Comparison of ENCODE assay signal across 28 cellular contexts in genomic region chr18:13320133-13320532, GRCh38.
DNase-seq lines count a peak whose midpoint lies in the region; ATAC-seq and TF ChIP-seq lines count a peak whose summit lies in the region.
"Had no signal": no experiment of that assay in that cellular context is flagged by ENCODE, and none has a peak within 500 bp of the region (broad histone marks: within the 10 kb centered on the region; RNA-seq: fewer than 3 reads in every experiment).

No MANE protein-coding gene starts in this region.

- H3K4me1 Mint-ChIP-seq in CD4-positive, CD25-positive, alpha-beta regulatory T cell = no peaks in the 10 kb centered on the region
- H3K4me1 Mint-ChIP-seq in activated naive CD4-positive, alpha-beta T cell treated with anti-CD3 and anti-CD28 coated beads, Interleukin-2, amount 10 ng/mL, durations not matched to agents 7 days and 5 days = peaks cover 6% of the 10 kb centered on the region
- H3K4me1 Mint-ChIP-seq: IgD-negative memory B cell had no signal

- no peaks in the 10 kb centered on the region for H3K79me1 ChIP-seq in mesenchymal stem cell (replicated peaks; ENCODE audit: low read length, poor library complexity, severe bottlenecking)

- in situ Hi-C loops in SK-MEL-5 (cut with HindIII; ENCODE audit: low pct_unique_long_range_greater_than_20kb, low sequenced_read_pairs) (no loop called here), ACHN (cut with HindIII; ENCODE audit: low pct_ligation_motif_present, low pct_unique_long_range_greater_than_20kb, low sequenced_read_pairs) (no loop called here)

- no peaks in the 10 kb centered on the region for H3K27me3 ChIP-seq in CD4-positive, CD25-positive, alpha-beta regulatory T cell (ENCODE audit: control insufficient read depth, insufficient read depth, low read length)
- H3K27me3 ChIP-seq in gastroesophageal sphincter = no peaks in the 10 kb centered on the region
- H3K27me3 ChIP-seq in smooth muscle cell (ENCODE audit: low read depth) = no peaks in the 10 kb centered on the region
- no peaks in the 10 kb centered on the region for H3K27me3 ChIP-seq in mesenchymal stem cell (ENCODE audit: control insufficient read depth in 1 of 2, insufficient read depth in 1 of 2, low read length in 2 of 2)
- H3K27me3 ChIP-seq: BLaER1 had no signal

- H3K9ac ChIP-seq in smooth muscle cell (ENCODE audit: low read depth) (peak overlapping the region; percentile 20), mesenchymal stem cell (ENCODE audit: low read length) (no peak overlapping the region)
- H3K9ac ChIP-seq: BLaER1, KMS-11, SK-N-SH had no signal

- H3K36me3 Mint-ChIP-seq in CD4-positive, CD25-positive, alpha-beta regulatory T cell = peaks cover 5% of the 10 kb centered on the region
- peaks cover 11% of the 10 kb centered on the region for H3K36me3 Mint-ChIP-seq in activated naive CD4-positive, alpha-beta T cell treated with anti-CD3 and anti-CD28 coated beads, Interleukin-2, amount 10 ng/mL, durations not matched to agents 7 days and 5 days
- H3K36me3 Mint-ChIP-seq: IgD-negative memory B cell had no signal

- 66 to 70% methylated on average over 8 of the region's 8 CpGs for WGBS in gastroesophageal sphincter (ENCODE audit: low coverage in 1 of 2), 2 donors
- 66% methylated on average over 8 of the region's 8 CpGs for WGBS in smooth muscle cell (ENCODE audit: low lambda C conversion rate)
- 88% methylated on average over 8 of the region's 8 CpGs for WGBS in mesenchymal stem cell

- H2AK5ac ChIP-seq in mesenchymal stem cell (ENCODE audit: low read length, severe bottlenecking) = no peak overlapping the region

- H4K8ac ChIP-seq in mesenchymal stem cell (ENCODE audit: low read length) = no peak overlapping the region

- peaks cover 51% of the 10 kb centered on the region for H3K79me2 ChIP-seq in smooth muscle cell (ENCODE audit: low read depth)

- no peak overlapping the region for H3K23ac ChIP-seq in mesenchymal stem cell (ENCODE audit: low read length in 2 of 2)

- H2BK15ac ChIP-seq in mesenchymal stem cell (ENCODE audit: low read depth, poor library complexity, severe bottlenecking) = no peak overlapping the region

- H3K27ac ChIP-seq in CD4-positive, CD25-positive, alpha-beta regulatory T cell (ENCODE audit: insufficient read depth, low read length, poor library complexity, severe bottlenecking) = no peak overlapping the region
- H3K27ac ChIP-seq in gastroesophageal sphincter = peak overlapping the region; percentile 10 to 72 (median 61)
- peak overlapping the region; percentile 88 for H3K27ac ChIP-seq in smooth muscle cell (ENCODE audit: low read depth)
- H3K27ac ChIP-seq in mesenchymal stem cell (ENCODE audit: low read length, poor library complexity, severe bottlenecking) = no peak overlapping the region
- H3K27ac ChIP-seq: KMS-11 had no signal

- peaks cover 6 to 8% of the 10 kb centered on the region in 2 experiments for H3K9me3 ChIP-seq in CD4-positive, CD25-positive, alpha-beta regulatory T cell (ENCODE audit: control insufficient read depth in 2 of 2, low read length in 2 of 2)
- H3K9me3 ChIP-seq in gastroesophageal sphincter (peaks cover 0 to 10% (median 0%) of the 10 kb centered on the region in 3 donors), smooth muscle cell (replicated peaks; ENCODE audit: low read depth) (no peaks in the 10 kb centered on the region), mesenchymal stem cell (ENCODE audit: control insufficient read depth, low read length) (peaks cover 13% of the 10 kb centered on the region)

- TF ChIP-seq EP300 in gastroesophageal sphincter (IDR thresholded peaks at IDR 0.05) = no peak

- H3K9me3 Mint-ChIP-seq in CD4-positive, CD25-positive, alpha-beta regulatory T cell = peaks cover 0 to 12% (median 3%) of the 10 kb centered on the region in 7 donors
- peaks cover 13% of the 10 kb centered on the region for H3K9me3 Mint-ChIP-seq in activated naive CD4-positive, alpha-beta T cell treated with anti-CD3 and anti-CD28 coated beads, Interleukin-2, amount 10 ng/mL, durations not matched to agents 7 days and 5 days

- no peak overlapping the region for H3K4me3 Mint-ChIP-seq in CD4-positive, CD25-positive, alpha-beta regulatory T cell
- H3K4me3 Mint-ChIP-seq in activated naive CD4-positive, alpha-beta T cell treated with anti-CD3 and anti-CD28 coated beads, Interleukin-2, amount 10 ng/mL, durations not matched to agents 7 days and 5 days = no peak overlapping the region
- H3K4me3 Mint-ChIP-seq: CD4-positive, alpha-beta T cell; GM23338; H9; IgD-negative memory B cell had no signal

- no peak overlapping the region for H4K91ac ChIP-seq in mesenchymal stem cell (ENCODE audit: low read length)

- H2BK5ac ChIP-seq in mesenchymal stem cell (ENCODE audit: low read depth, low read length, poor library complexity, severe bottlenecking) = no peak overlapping the region

- H3K18ac ChIP-seq in mesenchymal stem cell (ENCODE audit: low read depth in 1 of 2, low read length in 2 of 2) = no peak overlapping the region

- no peaks in the 10 kb centered on the region for H3K36me3 ChIP-seq in CD4-positive, CD25-positive, alpha-beta regulatory T cell (ENCODE audit: control insufficient read depth, insufficient read depth, low read length)
- no peaks in the 10 kb centered on the region for H3K36me3 ChIP-seq in gastroesophageal sphincter
- H3K36me3 ChIP-seq in smooth muscle cell (ENCODE audit: low read depth) = no peaks in the 10 kb centered on the region
- H3K36me3 ChIP-seq in mesenchymal stem cell (ENCODE audit: control insufficient read depth in 1 of 2, insufficient read depth in 2 of 2, low read depth in 1 of 2, low read length in 2 of 2) = no peaks in the 10 kb centered on the region

- ATAC-seq in CD4-positive, CD25-positive, alpha-beta regulatory T cell (ENCODE audit: low read depth in 2 of 2) = no peak
- ATAC-seq in gastroesophageal sphincter (no peak), GM21381 (IDR thresholded peaks at IDR 0.05; ENCODE audit: unreplicated experiment) (no peak)
- ATAC-seq: GM12878 had no signal

- no peaks in the 10 kb centered on the region for H3K27me3 Mint-ChIP-seq in CD4-positive, CD25-positive, alpha-beta regulatory T cell
- H3K27me3 Mint-ChIP-seq in activated naive CD4-positive, alpha-beta T cell treated with anti-CD3 and anti-CD28 coated beads, Interleukin-2, amount 10 ng/mL, durations not matched to agents 7 days and 5 days = no peaks in the 10 kb centered on the region
- H3K27me3 Mint-ChIP-seq: CD4-positive, alpha-beta T cell; IgD-negative memory B cell had no signal

- H3K4me2 ChIP-seq in smooth muscle cell (peak overlapping the region; percentile 35), mesenchymal stem cell (ENCODE audit: low read length, poor library complexity, severe bottlenecking) (no peak overlapping the region)
- H3K4me2 ChIP-seq: BLaER1, GM23338, KMS-11, SK-N-SH had no signal

- TF ChIP-seq CTCF in gastroesophageal sphincter (IDR thresholded peaks at IDR 0.05) = no peak
- TF ChIP-seq CTCF in smooth muscle cell (IDR thresholded peaks at IDR 0.05; ENCODE audit: borderline replicate concordance, insufficient read depth, poor library complexity, severe bottlenecking) = no peak

- DNase-seq in CD4-positive, CD25-positive, alpha-beta regulatory T cell = no peak
- DNase-seq in SK-MEL-5 (ENCODE audit: low read depth, low spot score) (peak; percentile 93), smooth muscle cell (lab: John Stamatoyannopoulos, UW; ENCODE audit: unreplicated experiment) (no peak), mesenchymal stem cell (no peak), ACHN (no peak)
- no peak for DNase-seq in activated naive CD4-positive, alpha-beta T cell treated with anti-CD3 and anti-CD28 coated beads, Interleukin-2, amount 10 ng/mL, durations not matched to agents 7 days and 5 days
- DNase-seq: 8988T; CD4-positive, alpha-beta T cell; COR-L47; DMS53; H9; NCI-H1092; NCI-H1417 treated with DMSO at 0.1 percent for 48 hours; NCI-H187; NCI-H2081 treated with DMSO at 0.1 percent for 48 hours; NCI-H2171; NCI-H226; NCI-H510A; NCI-H69; SIG-M5; SK-N-SH had no signal

- no peak overlapping the region for H3K4ac ChIP-seq in mesenchymal stem cell (ENCODE audit: low read depth in 1 of 2, low read length in 2 of 2)

- H3K4me1 ChIP-seq in CD4-positive, CD25-positive, alpha-beta regulatory T cell (ENCODE audit: control insufficient read depth, insufficient read depth, low read length, poor library complexity, severe bottlenecking) = no peaks in the 10 kb centered on the region
- H3K4me1 ChIP-seq in gastroesophageal sphincter (peaks cover 0 to 56% (median 11%) of the 10 kb centered on the region in 3 donors), smooth muscle cell (ENCODE audit: low read depth) (peaks cover 7% of the 10 kb centered on the region), mesenchymal stem cell (ENCODE audit: control insufficient read depth, insufficient read depth, low read depth, low read length) (peaks cover 2% of the 10 kb centered on the region)

- H2AFZ ChIP-seq in smooth muscle cell (ENCODE audit: low read depth) (no peak overlapping the region), mesenchymal stem cell (ENCODE audit: low read depth, low read length) (no peak overlapping the region)

- TF ChIP-seq POLR2A in gastroesophageal sphincter (IDR thresholded peaks at IDR 0.05) = no peak

- no peak overlapping the region for H3K4me3 ChIP-seq in CD4-positive, CD25-positive, alpha-beta regulatory T cell (ENCODE audit: low read depth, low read length)
- H3K4me3 ChIP-seq in gastroesophageal sphincter (no peak overlapping the region), smooth muscle cell (no peak overlapping the region), mesenchymal stem cell (ENCODE audit: insufficient read depth in 1 of 2, low read depth in 1 of 2, low read length in 2 of 2) (no peak overlapping the region)
- H3K4me3 ChIP-seq: BLaER1, GM12878, GM23338 had no signal

- peaks cover 11% of the 10 kb centered on the region for H3F3A ChIP-seq in smooth muscle cell (ENCODE audit: low read depth)

- peaks cover 19% of the 10 kb centered on the region for H4K20me1 ChIP-seq in smooth muscle cell (ENCODE audit: low read depth)

- CTCF ChIA-PET in activated naive CD4-positive, alpha-beta T cell treated with anti-CD3 and anti-CD28 coated beads, Interleukin-2, amount 10 ng/mL, durations not matched to agents 7 days and 5 days (lab: Charles Lee) = no interaction called here

- H3K14ac ChIP-seq in mesenchymal stem cell (ENCODE audit: low read length in 2 of 2) = no peak overlapping the region

- H2BK120ac ChIP-seq in mesenchymal stem cell (ENCODE audit: low read depth, low read length) = no peak overlapping the region

- no peak overlapping the region for H2BK12ac ChIP-seq in mesenchymal stem cell (ENCODE audit: low read length in 2 of 2)

- H3K27ac Mint-ChIP-seq in CD4-positive, CD25-positive, alpha-beta regulatory T cell = peak overlapping the region in 2 of 3 donors; percentile 7 to 22
- no peak overlapping the region for H3K27ac Mint-ChIP-seq in activated naive CD4-positive, alpha-beta T cell treated with anti-CD3 and anti-CD28 coated beads, Interleukin-2, amount 10 ng/mL, durations not matched to agents 7 days and 5 days
- H3K27ac Mint-ChIP-seq: CD4-positive, alpha-beta T cell; GM23338; IgD-negative memory B cell had no signal

Comparison
In these comparisons a context has a peak if more than half of its experiments do, and no peak if none do; other contexts are left out.
1. H3K27ac ChIP-seq: peak in gastroesophageal sphincter (4 of 4) and smooth muscle cell (single experiment); none in CD4-positive, CD25-positive, alpha-beta regulatory T cell (single experiment) and mesenchymal stem cell (single experiment).